ENCODE assay signal across 16 cellular contexts in genomic region chr19:43462383-43462782, GRCh38. TPM values are rescaled to one million over a fixed set of nuclear protein-coding genes. Genes with fewer than 3 reads are reported as not detected.
DNase-seq lines count a peak whose midpoint lies in the region; ATAC-seq and TF ChIP-seq lines count a peak whose summit lies in the region.
"Had no signal": no experiment of that assay in that cellular context is flagged by ENCODE, and none has a peak within 500 bp of the region (broad histone marks: within the 10 kb centered on the region; RNA-seq: fewer than 3 reads in every experiment).

No MANE protein-coding gene starts in this region.

- H3K9me3 Mint-ChIP-seq in CD4-positive, alpha-beta memory T cell = no peaks in the 10 kb centered on the region
- no peaks in the 10 kb centered on the region for H3K9me3 Mint-ChIP-seq in dendritic cell treated with granulocyte-macrophage colony-stimulating factor and Interleukin-4, amounts not matched to agents 40 ng/mL and 50 ng/mL, for 4 days
- H3K9me3 Mint-ChIP-seq in activated CD8-positive, alpha-beta memory T cell treated with anti-CD3 and anti-CD28 coated beads, Interleukin-2, amount 10 ng/mL, durations not matched to agents 7 days and 5 days (ENCODE audit: low read depth) = no peaks in the 10 kb centered on the region

- H3K36me3 ChIP-seq in CD4-positive, alpha-beta memory T cell (ENCODE audit: insufficient read depth, low read length) = no peaks in the 10 kb centered on the region
- no peaks in the 10 kb centered on the region for H3K36me3 ChIP-seq in HUES6 (ENCODE audit: control insufficient read depth, insufficient read depth, low read length)
- no peaks in the 10 kb centered on the region for H3K36me3 ChIP-seq in neural cell (ENCODE audit: insufficient read depth, low read length)

- POLR2A ChIA-PET in CD4-positive, alpha-beta memory T cell (lab: Charles Lee; ENCODE audit: partially characterized antibody) = interaction anchor here (1.5 to 4.9 kb wide), 8 partner anchors 12 to 133 kb away, joined by 5 to 107 read pairs (median 29); partner anchors contain the start of genes ETHE1, IRGQ, PHLDB3 and ZNF576

- TF ChIP-seq RAD21 in neural cell (conservative IDR thresholded peaks at IDR 0.05) = no peak

- no peaks in the 10 kb centered on the region for H3F3A ChIP-seq in neural cell (ENCODE audit: insufficient read depth, low read length, poor library complexity, severe bottlenecking)

- peaks cover 0 to 2% of the 10 kb centered on the region in 2 donors for H3K36me3 Mint-ChIP-seq in CD4-positive, alpha-beta memory T cell
- H3K36me3 Mint-ChIP-seq in dendritic cell treated with granulocyte-macrophage colony-stimulating factor and Interleukin-4, amounts not matched to agents 40 ng/mL and 50 ng/mL, for 4 days (ENCODE audit: low read depth) = peaks cover 23% of the 10 kb centered on the region
- no peaks in the 10 kb centered on the region for H3K36me3 Mint-ChIP-seq in activated CD8-positive, alpha-beta memory T cell treated with anti-CD3 and anti-CD28 coated beads, Interleukin-2, amount 10 ng/mL, durations not matched to agents 7 days and 5 days

- no peak for ATAC-seq in HG03432 (IDR thresholded peaks at IDR 0.05; ENCODE audit: unreplicated experiment)
- ATAC-seq in activated CD8-positive, alpha-beta memory T cell treated with anti-CD3 and anti-CD28 coated beads, Interleukin-2, amount 10 ng/mL, durations not matched to agents 7 days and 5 days = no peak
- no peak for ATAC-seq in GM21717 (IDR thresholded peaks at IDR 0.05; ENCODE audit: unreplicated experiment)

- TF ChIP-seq CTCF in neural cell (IDR thresholded peaks at IDR 0.05; ENCODE audit: poor library complexity, severe bottlenecking) = no peak

- H3K4me1 Mint-ChIP-seq in CD4-positive, alpha-beta memory T cell = peaks cover 17 to 52% (median 33%) of the 10 kb centered on the region in 4 donors
- peaks cover 51% of the 10 kb centered on the region for H3K4me1 Mint-ChIP-seq in dendritic cell treated with granulocyte-macrophage colony-stimulating factor and Interleukin-4, amounts not matched to agents 40 ng/mL and 50 ng/mL, for 4 days (ENCODE audit: low read depth)
- peaks cover 18% of the 10 kb centered on the region for H3K4me1 Mint-ChIP-seq in activated CD8-positive, alpha-beta memory T cell treated with anti-CD3 and anti-CD28 coated beads, Interleukin-2, amount 10 ng/mL, durations not matched to agents 7 days and 5 days

- no peaks in the 10 kb centered on the region for H4K20me1 ChIP-seq in neural cell (ENCODE audit: insufficient read depth)

- H3K27ac Mint-ChIP-seq in CD4-positive, alpha-beta memory T cell = peak overlapping the region; percentile 65 to 100 (median 99)
- no peak overlapping the region for H3K27ac Mint-ChIP-seq in dendritic cell treated with granulocyte-macrophage colony-stimulating factor and Interleukin-4, amounts not matched to agents 40 ng/mL and 50 ng/mL, for 4 days
- no peak overlapping the region for H3K27ac Mint-ChIP-seq in activated CD8-positive, alpha-beta memory T cell treated with anti-CD3 and anti-CD28 coated beads, Interleukin-2, amount 10 ng/mL, durations not matched to agents 7 days and 5 days

- DNase-seq in CD4-positive, alpha-beta memory T cell = no peak
- no peak for DNase-seq in activated CD8-positive, alpha-beta memory T cell treated with anti-CD3 and anti-CD28 coated beads, Interleukin-2, amount 10 ng/mL, durations not matched to agents 7 days and 5 days
- DNase-seq: erythroblast; GDM1; NCI-H1105 treated with DMSO at 0.1 percent for 48 hours; NCI-H446; stimulated activated CD4-positive, alpha-beta T cell treated with anti-CD3 and anti-CD28 coated beads, Interleukin-4, amount 100 ng/mL, for 1 hour had no signal

- H3K4me3 Mint-ChIP-seq in CD4-positive, alpha-beta memory T cell = peak overlapping the region; percentile 28 to 98 (median 92)
- H3K4me3 Mint-ChIP-seq in dendritic cell treated with granulocyte-macrophage colony-stimulating factor and Interleukin-4, amounts not matched to agents 40 ng/mL and 50 ng/mL, for 4 days = peak overlapping the region; percentile 58
- H3K4me3 Mint-ChIP-seq in activated CD8-positive, alpha-beta memory T cell treated with anti-CD3 and anti-CD28 coated beads, Interleukin-2, amount 10 ng/mL, durations not matched to agents 7 days and 5 days = no peak overlapping the region

- H3K9ac ChIP-seq in HUES6 (ENCODE audit: low read length) (no peak overlapping the region), neural cell (ENCODE audit: low read length) (no peak overlapping the region)

- H3K27me3 ChIP-seq in CD4-positive, alpha-beta memory T cell (ENCODE audit: insufficient read depth, low read length) = no peaks in the 10 kb centered on the region
- peaks cover 33% of the 10 kb centered on the region for H3K27me3 ChIP-seq in HUES6 (ENCODE audit: control insufficient read depth, insufficient read depth, low read length)
- H3K27me3 ChIP-seq in neural cell (ENCODE audit: insufficient read depth, low read depth, low read length) = no peaks in the 10 kb centered on the region

- H3K4me3 ChIP-seq in CD4-positive, alpha-beta memory T cell (ENCODE audit: low read length in 2 of 2) = no peak overlapping the region
- H3K4me3 ChIP-seq in HUES6 (ENCODE audit: low read depth, low read length) (peak overlapping the region; percentile 60), neural cell (ENCODE audit: low read length) (peak overlapping the region; percentile 74)

- H3K27me3 Mint-ChIP-seq in CD4-positive, alpha-beta memory T cell = no peaks in the 10 kb centered on the region
- peaks cover 36% of the 10 kb centered on the region for H3K27me3 Mint-ChIP-seq in dendritic cell treated with granulocyte-macrophage colony-stimulating factor and Interleukin-4, amounts not matched to agents 40 ng/mL and 50 ng/mL, for 4 days
- peaks cover 4% of the 10 kb centered on the region for H3K27me3 Mint-ChIP-seq in activated CD8-positive, alpha-beta memory T cell treated with anti-CD3 and anti-CD28 coated beads, Interleukin-2, amount 10 ng/mL, durations not matched to agents 7 days and 5 days

- no peak overlapping the region for H3K4me2 ChIP-seq in neural cell (ENCODE audit: low read length)

- H3K4me1 ChIP-seq in CD4-positive, alpha-beta memory T cell (ENCODE audit: insufficient read depth, low read length) = peaks cover 22% of the 10 kb centered on the region
- peaks cover 20% of the 10 kb centered on the region for H3K4me1 ChIP-seq in HUES6 (ENCODE audit: control insufficient read depth, insufficient read depth, low read length)

- H3K27ac ChIP-seq in CD4-positive, alpha-beta memory T cell (ENCODE audit: low read depth, low read length) = no peak overlapping the region
- H3K27ac ChIP-seq in HUES6 (ENCODE audit: low read depth, low read length) (no peak overlapping the region), neural cell (ENCODE audit: low read length) (no peak overlapping the region)

- H3K9me3 ChIP-seq in CD4-positive, alpha-beta memory T cell (ENCODE audit: control insufficient read depth in 1 of 2, low read length in 2 of 2) = no peaks in the 10 kb centered on the region
- H3K9me3 ChIP-seq in HUES6 (ENCODE audit: control insufficient read depth, insufficient read depth, low read depth, low read length) (no peaks in the 10 kb centered on the region), neural cell (ENCODE audit: low read length) (no peaks in the 10 kb centered on the region)

- TF ChIP-seq EP300 in neural cell (conservative IDR thresholded peaks at IDR 0.05; ENCODE audit: poor library complexity, severe bottlenecking) = no peak

- no peaks in the 10 kb centered on the region for H3K79me2 ChIP-seq in neural cell (replicated peaks; ENCODE audit: insufficient read depth, low read length)

- CTCF ChIA-PET in CD4-positive, alpha-beta memory T cell (lab: Charles Lee; ENCODE audit: partially characterized antibody) = interaction anchor here (0.9 to 4.0 kb wide), 10 partner anchors 12 to 132 kb away, joined by 3 to 34 read pairs (median 12); partner anchors contain the start of gene PHLDB3
- CTCF ChIA-PET in activated CD8-positive, alpha-beta memory T cell treated with anti-CD3 and anti-CD28 coated beads, Interleukin-2, amount 10 ng/mL, durations not matched to agents 7 days and 5 days (lab: Charles Lee) = interaction anchor here (0.6 to 5.2 kb wide), 6 partner anchors 12 to 74 kb away, joined by 3 to 54 read pairs (median 4); no protein-coding TSS in a partner anchor

- H2AFZ ChIP-seq in neural cell (ENCODE audit: low read depth, low read length) = no peak overlapping the region

- intact Hi-C loops in CD4-positive, alpha-beta memory T cell (cut with micrococcal nuclease) = loop anchor here (2.0 to 5.0 kb wide), 2 partner anchors 16 to 135 kb away; partner anchors contain the start of genes IRGQ and ZNF576
- intact Hi-C loops in dendritic cell treated with granulocyte-macrophage colony-stimulating factor and Interleukin-4, amounts not matched to agents 40 ng/mL and 50 ng/mL, for 4 days (cut with micrococcal nuclease) = no loop called here

- no peaks in the 10 kb centered on the region for H3K9me2 ChIP-seq in neural cell (ENCODE audit: insufficient read depth, low read length)

TF ChIP-seq in neural cell, 6 proteins besides CTCF, POLR2A, EP300 and RAD21 (continues in another document):
- TF ChIP-seq POLR2AphosphoS5 (IDR thresholded peaks at IDR 0.05) (no peak), EZH2 (IDR thresholded peaks at IDR 0.05; ENCODE audit: borderline replicate concordance, insufficient read depth, low read length, poor library complexity, severe bottlenecking) (no peak), TAF1 (IDR thresholded peaks at IDR 0.05; ENCODE audit: low read depth) (no peak)

RNA-seq across cellular contexts. Expression of gene LYPD3, which starts 3.0 kb away (rescaled TPM):
- 1 to 10 TPM; 3.3 to 3.7 TPM for total RNA-seq in CD4-positive, alpha-beta memory T cell
- polyA plus RNA-seq in CD4-positive, alpha-beta memory T cell = 1 to 10 TPM; 4.4 to 5.9 TPM
- polyA plus RNA-seq in neural cell = not detected in 2 replicates
- polyA minus RNA-seq in neural cell = not detected in 2 replicates
- under 1 TPM; 0.23 to 0.33 TPM for total RNA-seq in activated CD8-positive, alpha-beta memory T cell treated with anti-CD3 and anti-CD28 coated beads, Interleukin-2, amount 10 ng/mL, durations not matched to agents 7 days and 5 days
- total RNA-seq: cardiac septum had no signal

RNA-seq across cellular contexts. Expression of gene PHLDB3, which starts 42.2 kb away (rescaled TPM):
- total RNA-seq in CD4-positive, alpha-beta memory T cell = 10 to 100 TPM; 36.9 to 47.3 TPM
- polyA plus RNA-seq in CD4-positive, alpha-beta memory T cell = 1 to 10 TPM; 1.3 to 5.5 TPM
- polyA plus RNA-seq in neural cell = 5.6 and 8.1 TPM in 2 replicates
- polyA minus RNA-seq in neural cell = 3.0 and 4.1 TPM in 2 replicates
- 10 to 100 TPM; 11.0 to 11.2 TPM for total RNA-seq in activated CD8-positive, alpha-beta memory T cell treated with anti-CD3 and anti-CD28 coated beads, Interleukin-2, amount 10 ng/mL, durations not matched to agents 7 days and 5 days

RNA-seq across cellular contexts. Expression of gene TEX101, which starts 47.7 kb away (rescaled TPM):
- not detected for total RNA-seq in CD4-positive, alpha-beta memory T cell
- polyA plus RNA-seq in CD4-positive, alpha-beta memory T cell = not detected
- not detected in 2 replicates for polyA plus RNA-seq in neural cell
- polyA minus RNA-seq in neural cell = not detected in 2 replicates
- total RNA-seq in activated CD8-positive, alpha-beta memory T cell treated with anti-CD3 and anti-CD28 coated beads, Interleukin-2, amount 10 ng/mL, durations not matched to agents 7 days and 5 days = not detected
- total RNA-seq: cardiac septum, H4, renal cortical epithelial cell, RPMI7951 had no signal

Comparison
In these comparisons a context has a peak if more than half of its experiments do, and no peak if none do; other contexts are left out.
1. H3K4me3 ChIP-seq: peak in HUES6 (single experiment) and neural cell (single experiment); none in CD4-positive, alpha-beta memory T cell (0 of 2).
2. H3K27ac Mint-ChIP-seq: peak in CD4-positive, alpha-beta memory T cell (7 of 7); none in dendritic cell treated with granulocyte-macrophage colony-stimulating factor and Interleukin-4, amounts not matched to agents 40 ng/mL and 50 ng/mL, for 4 days (single experiment) and activated CD8-positive, alpha-beta memory T cell treated with anti-CD3 and anti-CD28 coated beads, Interleukin-2, amount 10 ng/mL, durations not matched to agents 7 days and 5 days (single experiment).